In genomic region chr1:154419620-154420020, GRCh38 we compare ENCODE assay signal across 8 cellular contexts. TPM values are rescaled to one million over a fixed set of nuclear protein-coding genes. Genes with fewer than 3 reads are reported as not detected.
A peak's percentile ranks its signal among the peaks of the same experiment; 100 is the strongest.
DNase-seq lines count a peak whose midpoint lies in the region; ATAC-seq, FAIRE-seq and TF ChIP-seq lines count a peak whose summit lies in the region.

No MANE protein-coding gene starts in this region.

- H3K9ac ChIP-seq in Loucy (ENCODE audit: low read depth, low read length, poor library complexity, severe bottlenecking), result peak overlapping the region; percentile 25

- peak; percentile 72 to 76 (median 72) for ATAC-seq in psoas muscle

- H3K4me1 ChIP-seq in Loucy (ENCODE audit: insufficient read depth, low read length, poor library complexity, severe bottlenecking), result peaks cover 6% of the 10 kb centered on the region
- peaks cover 93% of the 10 kb centered on the region for H3K4me1 ChIP-seq in psoas muscle

- H3K4me2 ChIP-seq in Loucy (ENCODE audit: low read depth, low read length, poor library complexity, severe bottlenecking), result no peak overlapping the region

- TF ChIP-seq CTCF in Loucy (conservative IDR thresholded peaks at IDR 0.05; ENCODE audit: low read length) (no peak), psoas muscle (IDR thresholded peaks at IDR 0.05) (no peak)

- peak overlapping the region; percentile 95 for H3K27ac Mint-ChIP-seq in activated naive CD8-positive, alpha-beta T cell

- intact Hi-C loops in head of caudate nucleus (cut with DNase I), result loop anchor here (5.0 kb wide), 1 partner anchor 53 kb away; no protein-coding TSS in a partner anchor
- intact Hi-C loops in psoas muscle (cut with DNase I), result no loop called here

- H4K20me1 ChIP-seq in Loucy (ENCODE audit: insufficient read depth, low read length, poor library complexity, severe bottlenecking), result no peaks in the 10 kb centered on the region

- no peaks in the 10 kb centered on the region for H3K36me3 ChIP-seq in Loucy (ENCODE audit: insufficient read depth, low read length)
- H3K36me3 ChIP-seq in psoas muscle (ENCODE audit: insufficient read depth in 1 of 2, low read depth in 1 of 2), result peaks cover 0 to 8% of the 10 kb centered on the region in 2 donors

- H3K36me3 Mint-ChIP-seq in activated naive CD8-positive, alpha-beta T cell, result no peaks in the 10 kb centered on the region

- H3F3A ChIP-seq in Loucy (ENCODE audit: low read depth), result no peaks in the 10 kb centered on the region

- H3K4me3 Mint-ChIP-seq in activated naive CD8-positive, alpha-beta T cell, result peak overlapping the region; percentile 79

- H3K9me2 ChIP-seq in Loucy (replicated peaks; ENCODE audit: low read depth, low read length), result no peaks in the 10 kb centered on the region

- H3K79me2 ChIP-seq in Loucy (ENCODE audit: insufficient read depth, low read length), result no peaks in the 10 kb centered on the region

- H3K4me1 Mint-ChIP-seq in activated naive CD8-positive, alpha-beta T cell (ENCODE audit: low read depth), result peaks cover 70% of the 10 kb centered on the region

- no peak for FAIRE-seq in GM19239 (lab: Jason Lieb, UNC)

- H3K9me3 Mint-ChIP-seq in activated naive CD8-positive, alpha-beta T cell (ENCODE audit: low read depth), result no peaks in the 10 kb centered on the region

- H3K9me3 ChIP-seq in Loucy (ENCODE audit: insufficient read depth, low read depth, low read length) (no peaks in the 10 kb centered on the region), psoas muscle (no peaks in the 10 kb centered on the region)

- no peak overlapping the region for H3K4me3 ChIP-seq in Loucy (ENCODE audit: low read length, poor library complexity, severe bottlenecking)
- H3K4me3 ChIP-seq in psoas muscle, result peak overlapping the region; percentile 48

- H3K27me3 ChIP-seq in Loucy (ENCODE audit: insufficient read depth, low read length, poor library complexity, severe bottlenecking) (no peaks in the 10 kb centered on the region), psoas muscle (ENCODE audit: insufficient read depth in 3 of 3, low read length in 2 of 3) (no peaks in the 10 kb centered on the region)

- DNase-seq in AG08396 (ENCODE audit: low spot score) (peak; percentile 82), head of caudate nucleus (peak; percentile 41 to 92 (median 72)), psoas muscle (peak; percentile 88 to 96), GM19239 (ENCODE audit: insufficient read length, low spot score) (no peak), germinal center (ENCODE audit: low spot score) (no peak)
- DNase-seq in NK-92 treated with Interleukin-12 subunit alpha and Interleukin-12 subunit beta, amount 100 ng/mL, for 24 hours (lab: John Stamatoyannopoulos, UW), result no peak

- H3K27me3 Mint-ChIP-seq in activated naive CD8-positive, alpha-beta T cell, result no peaks in the 10 kb centered on the region

- 1 to 2% (median 2%) methylated on average over 8 of the region's 8 CpGs for WGBS in psoas muscle, 3 donors

- peak overlapping the region; percentile 98 for H3K27ac ChIP-seq in psoas muscle

- H2AFZ ChIP-seq in Loucy (ENCODE audit: low read length), result peak overlapping the region; percentile 77; the same call in 1 of the 2 replicates

RNA-seq across cellular contexts. Expression of gene IL6R, which starts 14.5 kb away (rescaled TPM):
- 100 to 1,000 TPM in 1 of 4 donors, 10 to 100 TPM in 3; 32.6 to 182 (median 80.9) TPM for total RNA-seq in psoas muscle
- 10 to 100 TPM; 41.7 to 97.7 (median 80.8) TPM for polyA plus RNA-seq in psoas muscle

Comparison
In these comparisons a context has a peak if more than half of its experiments do, and no peak if none do; other contexts are left out.
1. DNase-seq: peak in AG08396 (single experiment), head of caudate nucleus (42 of 42) and psoas muscle (2 of 2); none in NK-92 treated with Interleukin-12 subunit alpha and Interleukin-12 subunit beta, amount 100 ng/mL, for 24 hours (single experiment), GM19239 (single experiment) and germinal center (single experiment).